ENCODE assay signal across 8 cellular contexts in the genomic region with DNA sequence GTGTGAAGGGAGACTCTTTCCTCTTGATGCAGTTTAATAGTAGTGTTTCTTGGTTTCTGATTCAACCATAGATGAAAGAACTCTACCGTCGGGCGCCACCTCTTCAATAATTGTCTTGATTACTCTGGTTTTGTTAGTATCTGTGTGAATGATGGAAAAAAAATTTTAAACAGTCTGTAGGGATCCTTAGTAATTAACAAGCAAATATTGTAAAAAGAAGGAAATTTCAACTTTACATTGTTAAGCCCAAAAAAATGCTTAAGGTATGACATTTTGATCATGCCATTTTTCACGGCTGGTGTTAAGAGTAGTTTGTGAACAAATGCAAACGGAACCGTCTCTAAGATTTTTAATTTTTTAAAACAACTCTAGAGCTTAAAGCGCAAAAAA. TPM values are rescaled to one million over a fixed set of nuclear protein-coding genes. Genes with fewer than 3 reads are reported as not detected.
DNase-seq lines count a peak whose midpoint lies in the region; ATAC-seq lines count a peak whose summit lies in the region.
"Had no signal": no experiment of that assay in that cellular context is flagged by ENCODE, and none has a peak within 500 bp of the region (broad histone marks: within the 10 kb centered on the region; RNA-seq: fewer than 3 reads in every experiment).

No MANE protein-coding gene starts in this region.

- H3K4me1 Mint-ChIP-seq in activated T-helper 1 cell treated with anti-CD3 and anti-CD28 coated beads, Interleukin-12 subunit alpha, Interleukin-12 subunit beta, Interleukin-2, Interleukin-4 antibody, amounts not matched to agents 30 ng/mL and 10 ng/mL and 1 ng/mL, durations not matched to agents 14 hours and 24 hours and 36 hours (ENCODE audit: low read depth): peaks cover 31% of the 10 kb centered on the region
- peaks cover 21% of the 10 kb centered on the region for H3K4me1 Mint-ChIP-seq in stimulated activated naive CD8-positive, alpha-beta T cell treated with anti-CD3 and anti-CD28 coated beads, Interleukin-15, amount 100 ng/mL, for 72 hours

- peaks cover 22% of the 10 kb centered on the region for H3K36me3 Mint-ChIP-seq in activated T-helper 1 cell treated with anti-CD3 and anti-CD28 coated beads, Interleukin-12 subunit alpha, Interleukin-12 subunit beta, Interleukin-2, Interleukin-4 antibody, amounts not matched to agents 30 ng/mL and 10 ng/mL and 1 ng/mL, durations not matched to agents 14 hours and 24 hours and 36 hours (ENCODE audit: low read depth)

- peak overlapping the region; percentile 83 for H3K4me3 ChIP-seq in iPS-18a (ENCODE audit: low read length)

- no peak for ATAC-seq in stimulated activated naive CD8-positive, alpha-beta T cell treated with anti-CD3 and anti-CD28 coated beads, Interleukin-15, amount 100 ng/mL, for 72 hours
- ATAC-seq in GM21526 (IDR thresholded peaks at IDR 0.05; ENCODE audit: low FRiP score, unreplicated experiment): no peak

- DNase-seq in HT-29 (ENCODE audit: low spot score) (peak; percentile 19), iPS-NIHi11 (ENCODE audit: low spot score) (no peak), NCI-H774 (lab: John Stamatoyannopoulos, UW) (no peak)
- no peak for DNase-seq in activated T-helper 1 cell treated with anti-CD3 and anti-CD28 coated beads, Interleukin-12 subunit alpha, Interleukin-12 subunit beta, Interleukin-2, Interleukin-4 antibody, amounts not matched to agents 30 ng/mL and 10 ng/mL and 1 ng/mL, durations not matched to agents 14 hours and 24 hours and 36 hours (ENCODE audit: low spot score)
- no peak for DNase-seq in stimulated activated naive CD8-positive, alpha-beta T cell treated with anti-CD3 and anti-CD28 coated beads, Interleukin-15, amount 100 ng/mL, for 72 hours

- no peaks in the 10 kb centered on the region for H3K9me3 ChIP-seq in iPS-18a (ENCODE audit: control insufficient read depth, low read depth, low read length)

- peaks cover 16% of the 10 kb centered on the region for H3K27me3 ChIP-seq in iPS-18a (ENCODE audit: control insufficient read depth, insufficient read depth, low read length)

- peaks cover 4% of the 10 kb centered on the region for H3K36me3 ChIP-seq in iPS-18a (ENCODE audit: control insufficient read depth, low read depth, low read length)

- peaks cover 32% of the 10 kb centered on the region for H3K9me3 Mint-ChIP-seq in activated T-helper 1 cell treated with anti-CD3 and anti-CD28 coated beads, Interleukin-12 subunit alpha, Interleukin-12 subunit beta, Interleukin-2, Interleukin-4 antibody, amounts not matched to agents 30 ng/mL and 10 ng/mL and 1 ng/mL, durations not matched to agents 14 hours and 24 hours and 36 hours
- H3K9me3 Mint-ChIP-seq in stimulated activated naive CD8-positive, alpha-beta T cell treated with anti-CD3 and anti-CD28 coated beads, Interleukin-15, amount 100 ng/mL, for 72 hours: no peaks in the 10 kb centered on the region

- peak overlapping the region; percentile 88 for H3K27ac Mint-ChIP-seq in activated T-helper 1 cell treated with anti-CD3 and anti-CD28 coated beads, Interleukin-12 subunit alpha, Interleukin-12 subunit beta, Interleukin-2, Interleukin-4 antibody, amounts not matched to agents 30 ng/mL and 10 ng/mL and 1 ng/mL, durations not matched to agents 14 hours and 24 hours and 36 hours
- H3K27ac Mint-ChIP-seq in stimulated activated naive CD8-positive, alpha-beta T cell treated with anti-CD3 and anti-CD28 coated beads, Interleukin-15, amount 100 ng/mL, for 72 hours: peak overlapping the region; percentile 95

- H3K27me3 Mint-ChIP-seq in activated T-helper 1 cell treated with anti-CD3 and anti-CD28 coated beads, Interleukin-12 subunit alpha, Interleukin-12 subunit beta, Interleukin-2, Interleukin-4 antibody, amounts not matched to agents 30 ng/mL and 10 ng/mL and 1 ng/mL, durations not matched to agents 14 hours and 24 hours and 36 hours (ENCODE audit: insufficient read depth): peaks cover 16% of the 10 kb centered on the region
- peaks cover 16% of the 10 kb centered on the region for H3K27me3 Mint-ChIP-seq in stimulated activated naive CD8-positive, alpha-beta T cell treated with anti-CD3 and anti-CD28 coated beads, Interleukin-15, amount 100 ng/mL, for 72 hours

- peak overlapping the region; percentile 53 for H3K9ac ChIP-seq in iPS-18a (ENCODE audit: low read length)

- intact Hi-C loops in activated T-helper 1 cell treated with anti-CD3 and anti-CD28 coated beads, Interleukin-12 subunit alpha, Interleukin-12 subunit beta, Interleukin-2, Interleukin-4 antibody, amounts not matched to agents 30 ng/mL and 10 ng/mL and 1 ng/mL, durations not matched to agents 14 hours and 24 hours and 36 hours (cut with micrococcal nuclease): loop anchor here (2.0 to 5.0 kb wide), 3 partner anchors 170 to 849 kb away; no protein-coding TSS in a partner anchor

- no peaks in the 10 kb centered on the region for H3K4me1 ChIP-seq in iPS-18a (ENCODE audit: control insufficient read depth, low read depth, low read length)

- peak overlapping the region; percentile 96 for H3K4me3 Mint-ChIP-seq in activated T-helper 1 cell treated with anti-CD3 and anti-CD28 coated beads, Interleukin-12 subunit alpha, Interleukin-12 subunit beta, Interleukin-2, Interleukin-4 antibody, amounts not matched to agents 30 ng/mL and 10 ng/mL and 1 ng/mL, durations not matched to agents 14 hours and 24 hours and 36 hours
- H3K4me3 Mint-ChIP-seq in stimulated activated naive CD8-positive, alpha-beta T cell treated with anti-CD3 and anti-CD28 coated beads, Interleukin-15, amount 100 ng/mL, for 72 hours: peak overlapping the region; percentile 84 to 94

- H3K27ac ChIP-seq in iPS-18a (ENCODE audit: low read length): no peak overlapping the region

RNA-seq across cellular contexts. Expression of gene KRT10, which starts 4.1 kb away (rescaled TPM):
- 14.7 and 17.7 TPM in 2 replicates for total RNA-seq in HT-29 (2014; rRNA removed; shearing (Covaris generic))
- total RNA-seq in activated T-helper 1 cell treated with anti-CD3 and anti-CD28 coated beads, Interleukin-12 subunit alpha, Interleukin-12 subunit beta, Interleukin-2, Interleukin-4 antibody, amounts not matched to agents 30 ng/mL and 10 ng/mL and 1 ng/mL, durations not matched to agents 14 hours and 24 hours and 36 hours: 27.2 and 28.0 TPM in 2 replicates

RNA-seq across cellular contexts. Expression of gene KRT28, which starts 18.6 kb away (rescaled TPM):
- not detected in 2 replicates for total RNA-seq in HT-29 (2014; rRNA removed; shearing (Covaris generic))
- not detected in 2 replicates for total RNA-seq in activated T-helper 1 cell treated with anti-CD3 and anti-CD28 coated beads, Interleukin-12 subunit alpha, Interleukin-12 subunit beta, Interleukin-2, Interleukin-4 antibody, amounts not matched to agents 30 ng/mL and 10 ng/mL and 1 ng/mL, durations not matched to agents 14 hours and 24 hours and 36 hours
- total RNA-seq: SK-MEL-5 had no signal

RNA-seq across cellular contexts. Expression of gene KRT27, which starts 36.0 kb away (rescaled TPM):
- total RNA-seq in HT-29 (2014; rRNA removed; shearing (Covaris generic)): not detected in 2 replicates
- not detected in 2 replicates for total RNA-seq in activated T-helper 1 cell treated with anti-CD3 and anti-CD28 coated beads, Interleukin-12 subunit alpha, Interleukin-12 subunit beta, Interleukin-2, Interleukin-4 antibody, amounts not matched to agents 30 ng/mL and 10 ng/mL and 1 ng/mL, durations not matched to agents 14 hours and 24 hours and 36 hours

RNA-seq across cellular contexts. Expression of gene KRT26, which starts 46.3 kb away (rescaled TPM):
- not detected in 2 replicates for total RNA-seq in HT-29 (2014; rRNA removed; shearing (Covaris generic))
- not detected in 2 replicates for total RNA-seq in activated T-helper 1 cell treated with anti-CD3 and anti-CD28 coated beads, Interleukin-12 subunit alpha, Interleukin-12 subunit beta, Interleukin-2, Interleukin-4 antibody, amounts not matched to agents 30 ng/mL and 10 ng/mL and 1 ng/mL, durations not matched to agents 14 hours and 24 hours and 36 hours
- total RNA-seq: SK-MEL-5 had no signal

RNA-seq across cellular contexts. Expression of gene KRT12, which starts 48.7 kb away (rescaled TPM):
- 0.33 and 0.39 TPM in 2 replicates for total RNA-seq in HT-29 (2014; rRNA removed; shearing (Covaris generic))
- not detected in 2 replicates for total RNA-seq in activated T-helper 1 cell treated with anti-CD3 and anti-CD28 coated beads, Interleukin-12 subunit alpha, Interleukin-12 subunit beta, Interleukin-2, Interleukin-4 antibody, amounts not matched to agents 30 ng/mL and 10 ng/mL and 1 ng/mL, durations not matched to agents 14 hours and 24 hours and 36 hours
